Comparison of ENCODE assay signal across 8 cellular contexts in genomic region chr7:25851332-25852248, GRCh38.
A peak's percentile ranks its signal among the peaks of the same experiment; 100 is the strongest.
DNase-seq lines count a peak whose midpoint lies in the region; ATAC-seq and TF ChIP-seq lines count a peak whose summit lies in the region.

No MANE protein-coding gene starts in this region.

- CTCF ChIA-PET in activated CD4-positive, alpha-beta T cell treated with anti-CD3 and anti-CD28 coated beads, Interleukin-2, amount 10 ng/mL, durations not matched to agents 7 days and 5 days (lab: Charles Lee): interaction anchor here (0.6 to 2.4 kb wide), 7 partner anchors 8 to 590 kb away, joined by 3 to 11 read pairs (median 3); no protein-coding TSS in a partner anchor

- 37 to 39% methylated on average over 34 of the region's 34 CpGs for WGBS in lung, 2 donors

- peaks cover 0 to 1% of the 10 kb centered on the region in 2 donors for H3K9me3 ChIP-seq in lung (ENCODE audit: control insufficient read depth in 2 of 2, insufficient read depth in 1 of 2, low read length in 1 of 2)

- peaks cover 3% of the 10 kb centered on the region for H3K36me3 Mint-ChIP-seq in activated CD4-positive, alpha-beta T cell treated with anti-CD3 and anti-CD28 coated beads, Interleukin-2, amount 10 ng/mL, durations not matched to agents 7 days and 5 days (ENCODE audit: low read depth)

- H3K27me3 Mint-ChIP-seq in activated CD4-positive, alpha-beta T cell treated with anti-CD3 and anti-CD28 coated beads, Interleukin-2, amount 10 ng/mL, durations not matched to agents 7 days and 5 days: peaks cover 57% of the 10 kb centered on the region

- peaks cover 3% of the 10 kb centered on the region for H3K9me3 Mint-ChIP-seq in activated CD4-positive, alpha-beta T cell treated with anti-CD3 and anti-CD28 coated beads, Interleukin-2, amount 10 ng/mL, durations not matched to agents 7 days and 5 days

- no peaks in the 10 kb centered on the region for H3K27me3 ChIP-seq in lung (ENCODE audit: control insufficient read depth, insufficient read depth)

- H3K36me3 ChIP-seq in lung (ENCODE audit: control insufficient read depth in 2 of 2, insufficient read depth in 2 of 2, low read length in 2 of 2): no peaks in the 10 kb centered on the region

- H3K27ac ChIP-seq in lung (ENCODE audit: low read depth in 1 of 2, low read length in 1 of 2): peak overlapping the region in 1 of 2 donors; percentile 37

- POLR2A ChIA-PET in activated CD4-positive, alpha-beta T cell treated with anti-CD3 and anti-CD28 coated beads, Interleukin-2, amount 10 ng/mL, durations not matched to agents 7 days and 5 days (lab: Charles Lee): no interaction called here

- H3K4me3 Mint-ChIP-seq in activated CD4-positive, alpha-beta T cell treated with anti-CD3 and anti-CD28 coated beads, Interleukin-2, amount 10 ng/mL, durations not matched to agents 7 days and 5 days: peak overlapping the region; percentile 58

- peak; percentile 50 for TF ChIP-seq CTCF in lung (IDR thresholded peaks at IDR 0.05; ENCODE audit: control extremely low read depth, extremely low read depth)

- no peak overlapping the region for H3K4me3 ChIP-seq in lung

- ATAC-seq in HG03095 (IDR thresholded peaks at IDR 0.05; ENCODE audit: unreplicated experiment) (peak; percentile 69), lung (ENCODE audit: insufficient read depth, low FRiP score) (peak; percentile 80)

- DNase-seq in NCI-H1436 (lab: John Stamatoyannopoulos, UW) (peak; percentile 77), NCI-H1436 treated with DMSO at 0.1 percent for 48 hours (lab: John Stamatoyannopoulos, UW) (no peak), NCI-H446 treated with DMSO at 0.1 percent for 48 hours (lab: John Stamatoyannopoulos, UW) (peak; percentile 38), lung (ENCODE audit: low spot score) (peak; percentile 82)
- peak; percentile 71 for DNase-seq in activated CD4-positive, alpha-beta T cell treated with anti-CD3 and anti-CD28 coated beads, Interleukin-2, amount 10 ng/mL, durations not matched to agents 7 days and 5 days
- DNase-seq in effector CD8-positive, alpha-beta T cell (lab: John Stamatoyannopoulos, UW): peak; percentile 47
- DNase-seq in stimulated activated CD8-positive, alpha-beta memory T cell treated with anti-CD3 and anti-CD28 coated beads, Interleukin-15, amount 100 ng/mL, for 48 hours (ENCODE audit: low read depth in 2 of 2): peak; percentile 44 to 45

- peaks cover 28% of the 10 kb centered on the region for H3K4me1 Mint-ChIP-seq in activated CD4-positive, alpha-beta T cell treated with anti-CD3 and anti-CD28 coated beads, Interleukin-2, amount 10 ng/mL, durations not matched to agents 7 days and 5 days

- peak overlapping the region; percentile 31 for H3K27ac Mint-ChIP-seq in activated CD4-positive, alpha-beta T cell treated with anti-CD3 and anti-CD28 coated beads, Interleukin-2, amount 10 ng/mL, durations not matched to agents 7 days and 5 days

- peaks cover 5 to 7% of the 10 kb centered on the region in 2 donors for H3K4me1 ChIP-seq in lung (ENCODE audit: control insufficient read depth in 2 of 2, insufficient read depth in 2 of 2, low read length in 2 of 2)
